In the genomic region with DNA sequence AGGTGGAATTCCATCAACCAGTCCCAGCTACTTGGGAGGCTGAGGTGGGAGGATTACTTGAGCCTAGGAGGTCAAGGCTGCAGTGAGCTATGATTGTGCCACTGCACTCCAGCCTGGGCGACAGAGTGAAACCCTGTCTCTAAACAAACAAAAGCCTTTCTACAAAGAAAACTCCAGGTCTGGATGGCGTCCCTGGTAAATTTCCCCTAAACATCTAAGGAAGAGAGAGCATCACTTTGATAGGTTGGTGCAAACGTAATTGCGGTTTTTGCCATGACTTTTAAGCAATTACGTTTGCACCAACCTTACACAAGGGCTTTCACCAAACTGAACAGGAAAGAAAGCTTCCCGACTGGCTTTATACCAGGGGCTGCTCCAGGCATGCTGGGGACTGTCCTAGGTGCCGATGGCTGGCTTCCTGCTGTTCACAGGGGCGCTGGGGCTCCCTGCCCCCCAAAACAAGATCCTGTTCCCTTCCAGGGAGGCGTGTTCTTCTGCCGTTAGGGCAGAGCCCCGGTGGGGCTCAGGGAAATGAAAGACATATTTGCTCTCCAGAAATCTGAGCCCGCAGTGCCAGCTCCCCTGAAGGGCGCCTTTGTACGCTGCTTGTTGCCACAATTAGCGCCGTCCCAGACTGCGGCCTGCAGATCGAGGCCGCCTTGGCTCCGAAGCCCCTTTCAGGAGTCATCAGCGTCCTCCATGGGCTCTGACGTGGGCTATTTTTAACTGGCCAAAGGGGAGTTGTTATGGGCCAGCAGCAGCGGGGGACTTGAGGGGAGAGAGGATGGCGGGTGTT, we compare ENCODE assay signal across 8 cellular contexts. TPM values are rescaled to one million over a fixed set of nuclear protein-coding genes. Genes with fewer than 3 reads are reported as not detected.
DNase-seq lines count a peak whose midpoint lies in the region; ATAC-seq, FAIRE-seq and TF ChIP-seq lines count a peak whose summit lies in the region.

No MANE protein-coding gene starts in this region.

- DNase-seq in activated naive CD4-positive, alpha-beta T cell treated with anti-CD3 and anti-CD28 coated beads, Interleukin-2, amount 10 ng/mL, durations not matched to agents 7 days and 5 days: peak; percentile 31
- DNase-seq in activated naive CD4-positive, alpha-beta T cell (lab: John Stamatoyannopoulos, UW): no peak
- DNase-seq in GM12878 (ENCODE audit: low read depth, low spot score): no peak
- peak; percentile 33 to 38 for DNase-seq in lung microvascular endothelial cell (ENCODE audit: low read depth in 2 of 2)
- DNase-seq in type B pancreatic cell (ENCODE audit: extremely low spot score, unreplicated experiment): no peak
- DNase-seq in GM20000 (ENCODE audit: low spot score): no peak
- no peak for DNase-seq in activated CD4-positive, alpha-beta T cell treated with anti-CD3 and anti-CD28 coated beads, Interleukin-2, amount 10 ng/mL, durations not matched to agents 24 days and 14 days
- no peak for DNase-seq in activated effector memory CD4-positive, alpha-beta T cell treated with anti-CD3 and anti-CD28 coated beads, Interleukin-2, amount 50 U/mL, for 16 hours

- RAD21 ChIA-PET in GM12878 (lab: Charles Lee; ENCODE audit: unreplicated experiment): no interaction called here

- peaks cover 0 to 5% of the 10 kb centered on the region in 2 experiments; a peak in 2 of 4 replicates for H3K27me3 ChIP-seq in GM12878 (replicated peaks in 1 of 2; ENCODE audit: control insufficient read depth in 2 of 2, insufficient read depth in 2 of 2, low read length in 1 of 2)

- in situ Hi-C loops in GM12878 (cut with MboI): no loop called here

- peaks cover 64% of the 10 kb centered on the region for H3K4me1 Mint-ChIP-seq in activated naive CD4-positive, alpha-beta T cell treated with anti-CD3 and anti-CD28 coated beads, Interleukin-2, amount 10 ng/mL, durations not matched to agents 7 days and 5 days
- peaks cover 15% of the 10 kb centered on the region for H3K4me1 Mint-ChIP-seq in type B pancreatic cell (ENCODE audit: unreplicated experiment)
- H3K4me1 Mint-ChIP-seq in activated CD4-positive, alpha-beta T cell treated with anti-CD3 and anti-CD28 coated beads, Interleukin-2, amount 10 ng/mL, durations not matched to agents 24 days and 14 days: peaks cover 21% of the 10 kb centered on the region

- TF ChIP-seq EP300 in GM12878 (IDR thresholded peaks at IDR 0.05; ENCODE audit: borderline replicate concordance in 1 of 2, control insufficient read depth in 1 of 2, low read depth in 2 of 2, low read length in 2 of 2): no peak

- FAIRE-seq in GM12878 (lab: Jason Lieb, UNC): no peak

- SMC1A ChIA-PET in GM12878 (lab: Charles Lee; ENCODE audit: uncharacterized antibody, unreplicated experiment): no interaction called here

- peaks cover 2% of the 10 kb centered on the region; the same call in 2 of the 3 replicates for H3K9me3 ChIP-seq in GM12878 (replicated peaks; ENCODE audit: control insufficient read depth, insufficient read depth, low read length)

- no peak overlapping the region for H3K9ac ChIP-seq in GM12878 (ENCODE audit: control insufficient read depth, insufficient read depth, low read length)

- H3K36me3 Mint-ChIP-seq in activated naive CD4-positive, alpha-beta T cell treated with anti-CD3 and anti-CD28 coated beads, Interleukin-2, amount 10 ng/mL, durations not matched to agents 7 days and 5 days: peaks cover 4% of the 10 kb centered on the region
- H3K36me3 Mint-ChIP-seq in type B pancreatic cell: no peaks in the 10 kb centered on the region
- no peaks in the 10 kb centered on the region for H3K36me3 Mint-ChIP-seq in activated CD4-positive, alpha-beta T cell treated with anti-CD3 and anti-CD28 coated beads, Interleukin-2, amount 10 ng/mL, durations not matched to agents 24 days and 14 days (ENCODE audit: low read depth)

- no peak overlapping the region for H3K4me2 ChIP-seq in GM12878 (ENCODE audit: control insufficient read depth, insufficient read depth)

- no peak for TF ChIP-seq RAD21 in GM12878 (IDR thresholded peaks at IDR 0.05; ENCODE audit: insufficient read depth, low read depth, low read length)

- no peak overlapping the region for H3K27ac Mint-ChIP-seq in activated naive CD4-positive, alpha-beta T cell treated with anti-CD3 and anti-CD28 coated beads, Interleukin-2, amount 10 ng/mL, durations not matched to agents 7 days and 5 days
- peak overlapping the region; percentile 26 for H3K27ac Mint-ChIP-seq in type B pancreatic cell
- H3K27ac Mint-ChIP-seq in activated CD4-positive, alpha-beta T cell treated with anti-CD3 and anti-CD28 coated beads, Interleukin-2, amount 10 ng/mL, durations not matched to agents 24 days and 14 days: no peak overlapping the region

- WGBS in GM12878 (ENCODE audit: insufficient coverage, insufficient replicate concordance, low lambda C conversion rate, missing lambda C conversion rate): 39% methylated on average over 24 of the region's 24 CpGs

- peaks cover 3% of the 10 kb centered on the region for H3K9me3 Mint-ChIP-seq in activated naive CD4-positive, alpha-beta T cell treated with anti-CD3 and anti-CD28 coated beads, Interleukin-2, amount 10 ng/mL, durations not matched to agents 7 days and 5 days
- H3K9me3 Mint-ChIP-seq in type B pancreatic cell: no peaks in the 10 kb centered on the region
- H3K9me3 Mint-ChIP-seq in activated CD4-positive, alpha-beta T cell treated with anti-CD3 and anti-CD28 coated beads, Interleukin-2, amount 10 ng/mL, durations not matched to agents 24 days and 14 days: no peaks in the 10 kb centered on the region

- H3K79me2 ChIP-seq in GM12878 (ENCODE audit: control insufficient read depth, insufficient read depth, low read length): no peaks in the 10 kb centered on the region

- H3K4me3 Mint-ChIP-seq in activated naive CD4-positive, alpha-beta T cell treated with anti-CD3 and anti-CD28 coated beads, Interleukin-2, amount 10 ng/mL, durations not matched to agents 7 days and 5 days: no peak overlapping the region
- H3K4me3 Mint-ChIP-seq in type B pancreatic cell: no peak overlapping the region
- H3K4me3 Mint-ChIP-seq in activated CD4-positive, alpha-beta T cell treated with anti-CD3 and anti-CD28 coated beads, Interleukin-2, amount 10 ng/mL, durations not matched to agents 24 days and 14 days: no peak overlapping the region

- H2AFZ ChIP-seq in GM12878 (ENCODE audit: control insufficient read depth, low read depth, low read length): no peak overlapping the region

- CTCF ChIA-PET in activated naive CD4-positive, alpha-beta T cell treated with anti-CD3 and anti-CD28 coated beads, Interleukin-2, amount 10 ng/mL, durations not matched to agents 7 days and 5 days (lab: Charles Lee): interaction anchor here (1.2 kb wide), 1 partner anchor 92 kb away, joined by 3 read pairs; no protein-coding TSS in a partner anchor
- CTCF ChIA-PET in GM12878 (lab: Yijun Ruan, JAX): no interaction called here

- POLR2A ChIA-PET in GM12878 (lab: Charles Lee): no interaction called here

- H3K27ac ChIP-seq in GM12878 (ENCODE audit: control insufficient read depth, insufficient read depth): no peak overlapping the region

- no peak for ATAC-seq in GM12878

- peaks cover 7% of the 10 kb centered on the region; the same call in 1 of the 2 replicates for H3K4me1 ChIP-seq in GM12878 (ENCODE audit: control insufficient read depth, insufficient read depth, low read length)

- intact Hi-C loops in GM12878 (cut with micrococcal nuclease; ENCODE audit: unreplicated experiment): no loop called here
- intact Hi-C loops in activated CD4-positive, alpha-beta T cell treated with anti-CD3 and anti-CD28 coated beads, Interleukin-2, amount 10 ng/mL, durations not matched to agents 24 days and 14 days (cut with micrococcal nuclease): no loop called here

- no peak overlapping the region for H3K4me3 ChIP-seq in GM12878

- BruUV-seq in GM12878 (replicated peaks; lab: Mats Ljungman, UMichigan): no TSS peak

- H4K20me1 ChIP-seq in GM12878 (ENCODE audit: control insufficient read depth, insufficient read depth): no peaks in the 10 kb centered on the region

- no peaks in the 10 kb centered on the region for H3K36me3 ChIP-seq in GM12878 (ENCODE audit: control insufficient read depth in 2 of 2, insufficient read depth in 2 of 2, low read length in 1 of 2)

- peaks cover 69% of the 10 kb centered on the region for H3K27me3 Mint-ChIP-seq in activated naive CD4-positive, alpha-beta T cell treated with anti-CD3 and anti-CD28 coated beads, Interleukin-2, amount 10 ng/mL, durations not matched to agents 7 days and 5 days
- H3K27me3 Mint-ChIP-seq in type B pancreatic cell: peaks cover 18% of the 10 kb centered on the region
- H3K27me3 Mint-ChIP-seq in activated CD4-positive, alpha-beta T cell treated with anti-CD3 and anti-CD28 coated beads, Interleukin-2, amount 10 ng/mL, durations not matched to agents 24 days and 14 days: peaks cover 37% of the 10 kb centered on the region

- no peak for TF ChIP-seq POLR2A in GM12878 (IDR thresholded peaks at IDR 0.05; ENCODE audit: low read depth, low read length)

- TF ChIP-seq CTCF in GM12878 (IDR thresholded peaks at IDR 0.05 in 2 of 3, conservative IDR thresholded peaks at IDR 0.05 in 1 of 3; ENCODE audit: control insufficient read depth in 2 of 3, extremely low read depth in 1 of 3, insufficient read depth in 1 of 3, low read depth in 3 of 3, low read length in 3 of 3) (no peak), type B pancreatic cell (conservative IDR thresholded peaks at IDR 0.05) (no peak), GM20000 (IDR thresholded peaks at IDR 0.05; ENCODE audit: extremely low read depth, missing control alignments) (no peak)

RNA-seq across cellular contexts. Expression of a gene that starts 38.7 kb away (rescaled TPM):
- total RNA-seq in GM12878 (2013; cell fraction: nucleolus; rRNA removed): 1.0 and 2.7 TPM in 2 replicates
- 3.2 and 4.4 TPM in 2 replicates for total RNA-seq in GM12878 (2014; rRNA removed)
- total RNA-seq in GM12878 (2014; rRNA removed; fragmentation: Illumina TruSeq; extraction: Trizol): 0.74 and 1.0 TPM in 2 replicates
- 12.4 and 13.7 TPM in 2 replicates for total RNA-seq in GM12878 (2021)
- 1.7 TPM for polyA plus RNA-seq in GM12878 (2011; ENCODE audit: low read depth)
- polyA plus RNA-seq in GM12878 (2011; rRNA removed): 0.20 and 0.23 TPM in 2 replicates
- 0.99 and 1.6 TPM in 2 replicates for polyA plus RNA-seq in GM12878 (2011; cell fraction: cytosol; rRNA removed)
- polyA plus RNA-seq in GM12878 (2011; cell fraction: nucleus; rRNA removed): 3.2 and 8.0 TPM in 2 replicates
- polyA plus RNA-seq in GM12878 (2012): 11.2 and 12.8 TPM in 2 replicates
- 0.14 and 0.66 TPM in 2 replicates for polyA plus RNA-seq in GM12878 (2014; fragmentation: Illumina TruSeq; extraction: Trizol)
- under 1 TPM; 0.16 to 0.71 TPM for polyA plus RNA-seq in GM12878 (2014; fragmentation: Nextera tagmentation; extraction: Ambion mirVana)
- polyA plus RNA-seq in GM12878 (2014; rRNA removed): 3.8 and 7.6 TPM in 2 replicates
- 1 to 10 TPM in 1 of 2 experiments, under 1 TPM in 1; 1.00 to 1.8 TPM for polyA plus RNA-seq in GM12878 (2016; fragmentation: Nextera tagmentation; extraction: Ambion mirVana)
- polyA minus RNA-seq in GM12878 (2011; rRNA and poly(A)+ RNA removed): 0.15 and 0.31 TPM in 2 replicates
- 1.5 TPM in 2 replicates for polyA minus RNA-seq in GM12878 (2011; cell fraction: cytosol; rRNA and poly(A)+ RNA removed)
- polyA minus RNA-seq in GM12878 (2011; cell fraction: nucleus; rRNA and poly(A)+ RNA removed): 2.4 and 8.4 TPM in 2 replicates
- 2.6 and 10.1 TPM in 2 replicates for total RNA-seq in lung microvascular endothelial cell
- 1.4 and 2.1 TPM in 2 replicates for total RNA-seq in type B pancreatic cell (ENCODE audit: low replicate concordance)
- 2.2 and 3.7 TPM in 2 replicates for total RNA-seq in activated CD4-positive, alpha-beta T cell treated with anti-CD3 and anti-CD28 coated beads, Interleukin-2, amount 10 ng/mL, durations not matched to agents 24 days and 14 days

Comparison
In these comparisons a context has a peak if more than half of its experiments do, and no peak if none do; other contexts are left out.
1. DNase-seq: peak in activated naive CD4-positive, alpha-beta T cell treated with anti-CD3 and anti-CD28 coated beads, Interleukin-2, amount 10 ng/mL, durations not matched to agents 7 days and 5 days (single experiment) and lung microvascular endothelial cell (2 of 2); none in activated naive CD4-positive, alpha-beta T cell (0 of 4), GM12878 (single experiment), type B pancreatic cell (single experiment), GM20000 (single experiment), activated CD4-positive, alpha-beta T cell treated with anti-CD3 and anti-CD28 coated beads, Interleukin-2, amount 10 ng/mL, durations not matched to agents 24 days and 14 days (single experiment) and activated effector memory CD4-positive, alpha-beta T cell treated with anti-CD3 and anti-CD28 coated beads, Interleukin-2, amount 50 U/mL, for 16 hours (single experiment).